ENCODE assay signal across 1 cellular context in the genomic region with DNA sequence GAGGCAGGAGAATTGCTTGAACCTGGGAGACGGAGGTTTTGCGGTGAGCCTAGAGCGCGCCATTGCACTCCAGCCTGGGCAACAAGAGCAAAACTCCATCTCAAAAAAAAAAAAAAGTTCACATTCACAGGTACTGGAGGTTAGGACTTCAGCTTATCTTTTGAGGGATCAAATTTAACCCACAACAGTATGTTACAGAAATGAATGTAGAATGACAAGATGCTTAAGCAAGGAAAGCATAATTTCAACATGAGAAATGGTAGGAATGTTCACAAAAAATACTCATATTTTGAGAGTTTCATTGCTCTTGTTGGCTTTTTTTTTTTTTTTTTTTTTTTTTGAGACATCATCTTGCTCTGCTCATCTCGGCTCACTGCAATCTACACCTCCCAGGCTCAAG.
TF ChIP-seq lines count a peak whose summit lies in the region.

No MANE protein-coding gene starts in this region.

TF ChIP-seq in IMR-90, 13 proteins besides CTCF, POLR2A, EP300 and RAD21:
- TF ChIP-seq MAZ (IDR thresholded peaks at IDR 0.05; ENCODE audit: borderline replicate concordance, low read depth, low read length) (no peak), RCOR1 (IDR thresholded peaks at IDR 0.05; ENCODE audit: insufficient replicate concordance, low read length) (no peak), SMC3 (IDR thresholded peaks at IDR 0.05; ENCODE audit: low read depth, low read length) (no peak), CHD1 (IDR thresholded peaks at IDR 0.05; ENCODE audit: low read depth, low read length) (no peak), NFE2L2 (IDR thresholded peaks at IDR 0.05; ENCODE audit: low read depth, low read length) (no peak), RFX5 (IDR thresholded peaks at IDR 0.05; ENCODE audit: low read depth, low read length) (no peak), MAFK (IDR thresholded peaks at IDR 0.05; ENCODE audit: low read depth, low read length) (no peak), FOS (IDR thresholded peaks at IDR 0.05; ENCODE audit: low read depth, low read length) (no peak), BHLHE40 (IDR thresholded peaks at IDR 0.05; ENCODE audit: low read depth, low read length) (no peak), MXI1 (IDR thresholded peaks at IDR 0.05; ENCODE audit: borderline replicate concordance, low read depth, low read length) (no peak), CEBPB (IDR thresholded peaks at IDR 0.05; ENCODE audit: low read depth, low read length) (no peak)
- TF ChIP-seq, protein P1, sequence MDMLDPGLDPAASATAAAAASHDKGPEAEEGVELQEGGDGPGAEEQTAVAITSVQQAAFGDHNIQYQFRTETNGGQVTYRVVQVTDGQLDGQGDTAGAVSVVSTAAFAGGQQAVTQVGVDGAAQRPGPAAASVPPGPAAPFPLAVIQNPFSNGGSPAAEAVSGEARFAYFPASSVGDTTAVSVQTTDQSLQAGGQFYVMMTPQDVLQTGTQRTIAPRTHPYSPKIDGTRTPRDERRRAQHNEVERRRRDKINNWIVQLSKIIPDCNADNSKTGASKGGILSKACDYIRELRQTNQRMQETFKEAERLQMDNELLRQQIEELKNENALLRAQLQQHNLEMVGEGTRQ (IDR thresholded peaks at IDR 0.05; ENCODE audit: low read depth, low read length), result no peak
- TF ChIP-seq, protein P2, sequence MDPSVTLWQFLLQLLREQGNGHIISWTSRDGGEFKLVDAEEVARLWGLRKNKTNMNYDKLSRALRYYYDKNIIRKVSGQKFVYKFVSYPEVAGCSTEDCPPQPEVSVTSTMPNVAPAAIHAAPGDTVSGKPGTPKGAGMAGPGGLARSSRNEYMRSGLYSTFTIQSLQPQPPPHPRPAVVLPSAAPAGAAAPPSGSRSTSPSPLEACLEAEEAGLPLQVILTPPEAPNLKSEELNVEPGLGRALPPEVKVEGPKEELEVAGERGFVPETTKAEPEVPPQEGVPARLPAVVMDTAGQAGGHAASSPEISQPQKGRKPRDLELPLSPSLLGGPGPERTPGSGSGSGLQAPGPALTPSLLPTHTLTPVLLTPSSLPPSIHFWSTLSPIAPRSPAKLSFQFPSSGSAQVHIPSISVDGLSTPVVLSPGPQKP (IDR thresholded peaks at IDR 0.05; ENCODE audit: borderline replicate concordance, low read depth, low read length), result no peak
TF ChIP-seq in IMR-90: peak in this region for 0.
